ENCODE assay signal across 9 cellular contexts in genomic region chr3:13281657-13282527, GRCh38.
DNase-seq lines count a peak whose midpoint lies in the region; ATAC-seq, FAIRE-seq and TF ChIP-seq lines count a peak whose summit lies in the region.
"Had no signal": no experiment of that assay in that cellular context is flagged by ENCODE, and none has a peak within 500 bp of the region (broad histone marks: within the 10 kb centered on the region; RNA-seq: fewer than 3 reads in every experiment).

No MANE protein-coding gene starts in this region.

- peaks cover 36% of the 10 kb centered on the region for H3K27me3 Mint-ChIP-seq in activated CD4-positive, alpha-beta T cell treated with anti-CD3 and anti-CD28 coated beads, Interleukin-2, amount 10 ng/mL, durations not matched to agents 7 days and 5 days

- FAIRE-seq in bronchial epithelial cell (lab: Jason Lieb, UNC), result no peak

- no peak for ATAC-seq in omental fat pad (ENCODE audit: low FRiP score)

- H3K4me3 Mint-ChIP-seq in activated CD4-positive, alpha-beta T cell treated with anti-CD3 and anti-CD28 coated beads, Interleukin-2, amount 10 ng/mL, durations not matched to agents 7 days and 5 days, result peak overlapping the region; percentile 27

- no peak for DNase-seq in activated CD4-positive, alpha-beta T cell treated with anti-CD3 and anti-CD28 coated beads, Interleukin-2, amount 10 ng/mL, durations not matched to agents 7 days and 5 days
- DNase-seq in activated CD4-positive, alpha-beta T cell treated with anti-CD3 and anti-CD28 coated beads, Interleukin-2, amount 50 U/mL, for 48 hours, result no peak
- DNase-seq in bronchial epithelial cell (ENCODE audit: low read depth), result peak; percentile 8
- DNase-seq in lower leg skin (ENCODE audit: low spot score in 2 of 2), result no peak
- peak; percentile 25 to 34 for DNase-seq in thyroid gland
- DNase-seq in NCI-H1694 treated with DMSO at 0.1 percent for 48 hours (lab: John Stamatoyannopoulos, UW), result no peak
- DNase-seq in omental fat pad (ENCODE audit: low spot score), result no peak
- no peak for DNase-seq in KG1 (lab: John Stamatoyannopoulos, UW)

- peak overlapping the region; percentile 19 for H3K27ac Mint-ChIP-seq in activated CD4-positive, alpha-beta T cell treated with anti-CD3 and anti-CD28 coated beads, Interleukin-2, amount 10 ng/mL, durations not matched to agents 7 days and 5 days

- 17 to 46% methylated on average over 12 to 57 of the region's 61 CpGs for WGBS in lower leg skin, 2 donors
- WGBS in thyroid gland, 2 donors, result 1 to 5% methylated on average over 4 to 20 of the region's 61 CpGs

- CTCF ChIA-PET in activated CD4-positive, alpha-beta T cell treated with anti-CD3 and anti-CD28 coated beads, Interleukin-2, amount 10 ng/mL, durations not matched to agents 7 days and 5 days (lab: Charles Lee), result no interaction called here

- H3K9me3 ChIP-seq in thyroid gland, result no peaks in the 10 kb centered on the region

- intact Hi-C loops in lower leg skin (cut with DNase I; ENCODE audit: low total_unique reads), result no loop called here
- intact Hi-C loops in thyroid gland (cut with DNase I), result no loop called here

- peaks cover 0 to 3% of the 10 kb centered on the region in 2 donors for H3K4me1 ChIP-seq in thyroid gland

- peak overlapping the region in 2 of 3 donors; percentile 34 to 65 for H3K27ac ChIP-seq in thyroid gland
- H3K27ac ChIP-seq: C4-2B had no signal

- H3K36me3 ChIP-seq in bronchial epithelial cell (ENCODE audit: control insufficient read depth, insufficient read depth, low read length) (no peaks in the 10 kb centered on the region), thyroid gland (no peaks in the 10 kb centered on the region)

- H3K9me3 Mint-ChIP-seq in activated CD4-positive, alpha-beta T cell treated with anti-CD3 and anti-CD28 coated beads, Interleukin-2, amount 10 ng/mL, durations not matched to agents 7 days and 5 days, result peaks cover 22% of the 10 kb centered on the region

- H3K27me3 ChIP-seq in bronchial epithelial cell (ENCODE audit: control insufficient read depth, insufficient read depth, low read length) (peaks cover 25% of the 10 kb centered on the region), thyroid gland (peaks cover 3% of the 10 kb centered on the region)

- POLR2A ChIA-PET in activated CD4-positive, alpha-beta T cell treated with anti-CD3 and anti-CD28 coated beads, Interleukin-2, amount 10 ng/mL, durations not matched to agents 7 days and 5 days (lab: Charles Lee), result no interaction called here

- H3K4me1 Mint-ChIP-seq in activated CD4-positive, alpha-beta T cell treated with anti-CD3 and anti-CD28 coated beads, Interleukin-2, amount 10 ng/mL, durations not matched to agents 7 days and 5 days, result peaks cover 7% of the 10 kb centered on the region

- TF ChIP-seq POLR2A in lower leg skin (IDR thresholded peaks at IDR 0.05) (no peak), thyroid gland (IDR thresholded peaks at IDR 0.05) (no peak)

- H3K4me3 ChIP-seq in bronchial epithelial cell (ENCODE audit: low read depth, low read length), result no peak overlapping the region
- peak overlapping the region; percentile 4 for H3K4me3 ChIP-seq in lower leg skin (ENCODE audit: low read depth, poor library complexity, severe bottlenecking)
- H3K4me3 ChIP-seq in thyroid gland (replicated peaks in 1 of 3), result peak overlapping the region in 1 of 3 donors; percentile 27

- H3K36me3 Mint-ChIP-seq in activated CD4-positive, alpha-beta T cell treated with anti-CD3 and anti-CD28 coated beads, Interleukin-2, amount 10 ng/mL, durations not matched to agents 7 days and 5 days (ENCODE audit: low read depth), result peaks cover 15% of the 10 kb centered on the region

- TF ChIP-seq CTCF in bronchial epithelial cell (IDR thresholded peaks at IDR 0.05; ENCODE audit: insufficient read depth, low read length, severe bottlenecking) (no peak), lower leg skin (IDR thresholded peaks at IDR 0.05) (no peak), thyroid gland (IDR thresholded peaks at IDR 0.05) (no peak), omental fat pad (IDR thresholded peaks at IDR 0.05) (no peak)

Comparison
In these comparisons a context has a peak if more than half of its experiments do, and no peak if none do; other contexts are left out.
1. DNase-seq: peak in bronchial epithelial cell (single experiment) and thyroid gland (2 of 2); none in activated CD4-positive, alpha-beta T cell treated with anti-CD3 and anti-CD28 coated beads, Interleukin-2, amount 10 ng/mL, durations not matched to agents 7 days and 5 days (single experiment), activated CD4-positive, alpha-beta T cell treated with anti-CD3 and anti-CD28 coated beads, Interleukin-2, amount 50 U/mL, for 48 hours (0 of 2), lower leg skin (0 of 2), NCI-H1694 treated with DMSO at 0.1 percent for 48 hours (single experiment), omental fat pad (single experiment) and KG1 (single experiment).